33 cellular contexts compared by ENCODE assay signal in the genomic region with DNA sequence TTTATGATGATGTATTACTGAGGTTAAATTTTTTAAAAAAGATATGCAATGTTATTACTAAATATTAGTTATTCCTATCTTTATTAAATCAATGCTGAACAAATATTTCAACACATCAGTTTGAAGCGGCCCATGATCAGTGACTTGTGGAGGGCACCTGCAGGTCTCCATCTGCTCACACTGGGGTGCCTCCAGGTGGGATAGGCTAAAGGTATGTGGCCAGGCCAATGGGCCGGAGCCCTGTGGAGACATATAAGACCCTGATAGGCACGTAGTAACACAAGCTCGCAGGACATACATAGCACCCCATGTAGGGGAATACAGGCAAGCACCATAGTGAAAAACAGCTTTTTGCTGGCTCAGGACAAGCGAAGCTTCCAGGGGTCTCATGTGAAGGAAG.
"Had no signal": no experiment of that assay in that cellular context is flagged by ENCODE, and none has a peak within 500 bp of the region (broad histone marks: within the 10 kb centered on the region; RNA-seq: fewer than 3 reads in every experiment).

No MANE protein-coding gene starts in this region.

- H3K9me3 ChIP-seq: adrenal gland, ascending aorta, body of pancreas, breast epithelium had no signal

- H3K27ac ChIP-seq: adrenal gland, ascending aorta, body of pancreas, brain microvascular endothelial cell, breast epithelium, cardiac muscle cell had no signal

- ATAC-seq: activated naive CD4-positive, alpha-beta T cell treated with anti-CD3 and anti-CD28 coated beads, Interleukin-2, amount 50 U/mL, for 72 hours; activated naive CD8-positive, alpha-beta T cell treated with anti-CD3 and anti-CD28 coated beads, Interleukin-2, amount 50 U/mL, for 24 hours; activated T-cell treated with anti-CD3 and anti-CD28 coated beads, Interleukin-2, amount 50 U/mL, for 4 hours; activated T-cell treated with anti-CD3 and anti-CD28 coated beads, Interleukin-2, amount 50 U/mL, for 72 hours; activated T-helper 17 cell treated with anti-CD3 and anti-CD28 coated beads, Interleukin-2, amount 50 U/mL, for 72 hours; body of pancreas had no signal

- DNase-seq: activated effector memory CD4-positive, alpha-beta T cell treated with anti-CD3 and anti-CD28 coated beads, Interleukin-2, amount 50 U/mL, for 16 hours; activated effector memory CD4-positive, alpha-beta T cell treated with Interleukin-2 at 50 U/mL for 16 hours; activated gamma-delta T cell; activated gamma-delta T cell treated with Interleukin-2 at 50 U/mL for 16 hours; activated naive CD4-positive, alpha-beta T cell; activated naive CD4-positive, alpha-beta T cell treated with anti-CD3 and anti-CD28 coated beads for 36 hours; activated naive CD4-positive, alpha-beta T cell treated with anti-CD3 and anti-CD28 coated beads, Interleukin-2, amount 10 ng/mL, durations not matched to agents 7 days and 5 days; activated naive CD4-positive, alpha-beta T cell treated with anti-CD3 and anti-CD28 coated beads, Interleukin-2, amount 50 U/mL, for 16 hours; activated naive CD4-positive, alpha-beta T cell treated with Interleukin-2 at 50 U/mL for 16 hours; activated naive CD8-positive, alpha-beta T cell treated with anti-CD3 and anti-CD28 coated beads for 36 hours; activated naive CD8-positive, alpha-beta T cell treated with anti-CD3 and anti-CD28 coated beads, Interleukin-2, amount 10 ng/mL, durations not matched to agents 7 days and 5 days; activated naive CD8-positive, alpha-beta T cell treated with anti-CD3 and anti-CD28 coated beads, Interleukin-2, amount 50 U/mL, for 24 hours; activated T-cell treated with anti-CD3 and anti-CD28 coated beads for 4 hours; activated T-cell treated with anti-CD3 and anti-CD28 coated beads, Interleukin-2, amount 50 U/mL, for 1 hour; activated T-cell treated with anti-CD3 and anti-CD28 coated beads, Interleukin-2, amount 50 U/mL, for 24 hours; activated T-cell treated with anti-CD3 and anti-CD28 coated beads, Interleukin-2, amount 50 U/mL, for 4 hours; activated T-cell treated with anti-CD3 and anti-CD28 coated beads, Interleukin-2, amount 50 U/mL, for 48 hours; activated T-cell treated with anti-CD3 and anti-CD28 coated beads, Interleukin-2, amount 50 U/mL, for 72 hours; adrenal gland; amniotic stem cell; amygdala; anterior cingulate cortex; aorta; body of pancreas; brain microvascular endothelial cell; caudate nucleus; central memory CD4-positive, alpha-beta T cell; cerebellar nuclear complex had no signal

- H3K4me3 ChIP-seq: adrenal gland, ascending aorta, body of pancreas, breast epithelium, cardiac muscle cell had no signal

- H3K36me3 ChIP-seq: adrenal gland, ascending aorta, brain microvascular endothelial cell, breast epithelium, cardiac muscle cell had no signal

- H3K27me3 ChIP-seq: adrenal gland, ascending aorta, body of pancreas, brain microvascular endothelial cell, breast epithelium, cardiac muscle cell had no signal

- H3K4me1 ChIP-seq: adrenal gland, ascending aorta, body of pancreas, breast epithelium had no signal
